Comparison of ENCODE assay signal across 23 cellular contexts in genomic region chr21:42287193-42288083, GRCh38. TPM values are rescaled to one million over a fixed set of nuclear protein-coding genes. Genes with fewer than 3 reads are reported as not detected.
"Had no signal": no experiment of that assay in that cellular context is flagged by ENCODE, and none has a peak within 500 bp of the region (broad histone marks: within the 10 kb centered on the region; RNA-seq: fewer than 3 reads in every experiment).

No MANE protein-coding gene starts in this region.

- H3K9ac ChIP-seq: parathyroid adenoma had no signal

- H3K4me1 Mint-ChIP-seq: activated CD4-positive, alpha-beta memory T cell treated with anti-CD3 and anti-CD28 coated beads, Interleukin-2, amount 10 ng/mL, durations not matched to agents 7 days and 5 days; activated CD4-positive, alpha-beta T cell treated with anti-CD3 and anti-CD28 coated beads, Interleukin-2, amount 10 ng/mL, durations not matched to agents 24 days and 14 days; activated T-helper 17 cell treated with anti-CD3 and anti-CD28 coated beads, Interleukin-2, amount 50 U/mL, for 72 hours had no signal

- H3K4me1 ChIP-seq: body of pancreas, lower lobe of right lung, parathyroid adenoma, right lobe of liver, transverse colon, uterus had no signal

- H3K27ac ChIP-seq: body of pancreas, cardiac muscle cell, lower lobe of right lung, parathyroid adenoma, right lobe of liver, skin epidermis, transverse colon, uterus had no signal

- H3K9me3 ChIP-seq: body of pancreas, lower lobe of right lung, right lobe of liver, transverse colon, uterus had no signal

- H3K4me3 Mint-ChIP-seq: activated CD4-positive, alpha-beta memory T cell treated with anti-CD3 and anti-CD28 coated beads, Interleukin-2, amount 10 ng/mL, durations not matched to agents 7 days and 5 days; activated CD4-positive, alpha-beta T cell treated with anti-CD3 and anti-CD28 coated beads, Interleukin-2, amount 10 ng/mL, durations not matched to agents 24 days and 14 days; activated naive CD8-positive, alpha-beta T cell treated with anti-CD3 and anti-CD28 coated beads, Interleukin-2, amount 10 ng/mL, durations not matched to agents 7 days and 5 days; activated T-helper 17 cell treated with anti-CD3 and anti-CD28 coated beads, Interleukin-2, amount 50 U/mL, for 72 hours had no signal

- DNase-seq: activated CD4-positive, alpha-beta memory T cell treated with anti-CD3 and anti-CD28 coated beads, Interleukin-2, amount 10 ng/mL, durations not matched to agents 7 days and 5 days; activated CD4-positive, alpha-beta T cell treated with anti-CD3 and anti-CD28 coated beads, Interleukin-2, amount 10 ng/mL, durations not matched to agents 24 days and 14 days; activated naive CD8-positive, alpha-beta T cell treated with anti-CD3 and anti-CD28 coated beads, Interleukin-2, amount 10 ng/mL, durations not matched to agents 7 days and 5 days; activated T-cell treated with anti-CD3 and anti-CD28 coated beads, Interleukin-2, amount 50 U/mL, for 1 hour; amygdala; body of pancreas; effector CD4-positive, alpha-beta T cell; foreskin melanocyte; lower lobe of right lung; mesendoderm; naive B cell; nucleus accumbens; right lobe of liver; stimulated activated CD4-positive, alpha-beta T cell treated with anti-CD3 and anti-CD28 coated beads, Interleukin-1b, Interleukin-23, amount 100 ng/mL, for 48 hours; transverse colon; uterus had no signal

- H3K27me3 Mint-ChIP-seq: activated CD4-positive, alpha-beta memory T cell treated with anti-CD3 and anti-CD28 coated beads, Interleukin-2, amount 10 ng/mL, durations not matched to agents 7 days and 5 days; activated CD4-positive, alpha-beta T cell treated with anti-CD3 and anti-CD28 coated beads, Interleukin-2, amount 10 ng/mL, durations not matched to agents 24 days and 14 days; activated naive CD8-positive, alpha-beta T cell treated with anti-CD3 and anti-CD28 coated beads, Interleukin-2, amount 10 ng/mL, durations not matched to agents 7 days and 5 days; activated T-helper 17 cell treated with anti-CD3 and anti-CD28 coated beads, Interleukin-2, amount 50 U/mL, for 72 hours; naive B cell had no signal

- H3K27me3 ChIP-seq: body of pancreas, cardiac muscle cell, right lobe of liver, transverse colon, uterus had no signal

- H3K27ac Mint-ChIP-seq: activated CD4-positive, alpha-beta memory T cell treated with anti-CD3 and anti-CD28 coated beads, Interleukin-2, amount 10 ng/mL, durations not matched to agents 7 days and 5 days; activated CD4-positive, alpha-beta T cell treated with anti-CD3 and anti-CD28 coated beads, Interleukin-2, amount 10 ng/mL, durations not matched to agents 24 days and 14 days had no signal

- H3K36me3 ChIP-seq: cardiac muscle cell, right lobe of liver, uterus had no signal

- H3K9me3 Mint-ChIP-seq: activated T-helper 17 cell treated with anti-CD3 and anti-CD28 coated beads, Interleukin-2, amount 50 U/mL, for 72 hours had no signal

- H3K4me3 ChIP-seq: body of pancreas, cardiac muscle cell, lower lobe of right lung, right lobe of liver, skin epidermis, transverse colon, uterus had no signal

- ATAC-seq: activated T-helper 17 cell treated with anti-CD3 and anti-CD28 coated beads, Interleukin-2, amount 50 U/mL, for 72 hours; body of pancreas; lower lobe of right lung; right lobe of liver had no signal

RNA-seq across cellular contexts. Expression of gene TFF3, which starts 27.8 kb away (rescaled TPM):
- total RNA-seq: activated CD4-positive, alpha-beta memory T cell treated with anti-CD3 and anti-CD28 coated beads, Interleukin-2, amount 10 ng/mL, durations not matched to agents 7 days and 5 days; activated CD4-positive, alpha-beta T cell treated with anti-CD3 and anti-CD28 coated beads, Interleukin-2, amount 10 ng/mL, durations not matched to agents 24 days and 14 days; activated naive CD8-positive, alpha-beta T cell treated with anti-CD3 and anti-CD28 coated beads, Interleukin-2, amount 10 ng/mL, durations not matched to agents 7 days and 5 days; activated T-helper 17 cell treated with anti-CD3 and anti-CD28 coated beads, Interleukin-2, amount 50 U/mL, for 72 hours; cardiac muscle cell; cerebellum; T-helper 1 cell treated with Interleukin-12 subunit alpha and Interleukin-12 subunit beta and Interleukin-4 antibody, amounts not matched to agents 30 ng/mL and 1 ng/mL, for 36 hours; temporal lobe had no signal
